Comparison of ENCODE assay signal across 1 cellular context in genomic region chr14:23617539-23617938, GRCh38.
TF ChIP-seq lines count a peak whose summit lies in the region.

No MANE protein-coding gene starts in this region.

TF ChIP-seq in HepG2, 621 proteins besides CTCF, POLR2A, EP300 and RAD21 (continued from another document):
- TF ChIP-seq ZBTB40 (IDR thresholded peaks at IDR 0.05) (no peak), ZBTB40 (CRISPR knock-in tag; IDR thresholded peaks at IDR 0.05) (no peak), GATAD2A (CRISPR knock-in tag; IDR thresholded peaks at IDR 0.05) (peak; percentile 54; the same call in 1 of the 2 replicates), MXI1 (IDR thresholded peaks at IDR 0.05; ENCODE audit: borderline replicate concordance, low read depth, low read length) (no peak), TOE1 (CRISPR knock-in tag; IDR thresholded peaks at IDR 0.05) (no peak), ZNF75D (CRISPR knock-in tag; IDR thresholded peaks at IDR 0.05; ENCODE audit: borderline replicate concordance) (no peak), FOXP1 (IDR thresholded peaks at IDR 0.05) (no peak), FOXP1 (CRISPR knock-in tag; IDR thresholded peaks at IDR 0.05) (peak; percentile 39; the same call in 1 of the 2 replicates), ISL2 (CRISPR knock-in tag; IDR thresholded peaks at IDR 0.05) (0 out of 2 replicates have a peak, but pooled peaks have one; percentile 20), ZNF691 (CRISPR knock-in tag; IDR thresholded peaks at IDR 0.05; ENCODE audit: borderline replicate concordance, low read depth) (no peak), ZBTB20 (CRISPR knock-in tag; IDR thresholded peaks at IDR 0.05; ENCODE audit: borderline replicate concordance, low read depth) (0 out of 2 replicates have a peak, but pooled peaks have one; percentile 23), ZNF773 (CRISPR knock-in tag; IDR thresholded peaks at IDR 0.05; ENCODE audit: borderline replicate concordance) (no peak), AHR (CRISPR knock-in tag; IDR thresholded peaks at IDR 0.05) (no peak), ZNF484 (CRISPR knock-in tag; IDR thresholded peaks at IDR 0.05; ENCODE audit: borderline replicate concordance, low read depth) (no peak), RXRB (CRISPR knock-in tag; IDR thresholded peaks at IDR 0.05; ENCODE audit: borderline replicate concordance) (0 out of 2 replicates have a peak, but pooled peaks have one; percentile 7), YEATS2 (CRISPR knock-in tag; IDR thresholded peaks at IDR 0.05; ENCODE audit: borderline replicate concordance) (no peak), ZNF451 (CRISPR knock-in tag; IDR thresholded peaks at IDR 0.05) (no peak), CREM (IDR thresholded peaks at IDR 0.05) (no peak), CREM (CRISPR knock-in tag; IDR thresholded peaks at IDR 0.05) (no peak), ATF6 (CRISPR knock-in tag; conservative IDR thresholded peaks at IDR 0.05) (no peak), ADNP (CRISPR knock-in tag; IDR thresholded peaks at IDR 0.05) (no peak), HNRNPH1 (optimal IDR thresholded peaks at IDR 0.05; ENCODE audit: low read depth, low read length) (no peak), PTBP1 (IDR thresholded peaks at IDR 0.05; ENCODE audit: low read depth, low read length, poor library complexity, severe bottlenecking) (no peak), DDIT3 (CRISPR knock-in tag; IDR thresholded peaks at IDR 0.05) (no peak), ZBTB8A (CRISPR knock-in tag; IDR thresholded peaks at IDR 0.05; ENCODE audit: borderline replicate concordance, low read depth) (no peak), HINFP (CRISPR knock-in tag; IDR thresholded peaks at IDR 0.05; ENCODE audit: low read depth) (no peak), TERF1 (CRISPR knock-in tag; IDR thresholded peaks at IDR 0.05) (no peak)
